In the genomic region with DNA sequence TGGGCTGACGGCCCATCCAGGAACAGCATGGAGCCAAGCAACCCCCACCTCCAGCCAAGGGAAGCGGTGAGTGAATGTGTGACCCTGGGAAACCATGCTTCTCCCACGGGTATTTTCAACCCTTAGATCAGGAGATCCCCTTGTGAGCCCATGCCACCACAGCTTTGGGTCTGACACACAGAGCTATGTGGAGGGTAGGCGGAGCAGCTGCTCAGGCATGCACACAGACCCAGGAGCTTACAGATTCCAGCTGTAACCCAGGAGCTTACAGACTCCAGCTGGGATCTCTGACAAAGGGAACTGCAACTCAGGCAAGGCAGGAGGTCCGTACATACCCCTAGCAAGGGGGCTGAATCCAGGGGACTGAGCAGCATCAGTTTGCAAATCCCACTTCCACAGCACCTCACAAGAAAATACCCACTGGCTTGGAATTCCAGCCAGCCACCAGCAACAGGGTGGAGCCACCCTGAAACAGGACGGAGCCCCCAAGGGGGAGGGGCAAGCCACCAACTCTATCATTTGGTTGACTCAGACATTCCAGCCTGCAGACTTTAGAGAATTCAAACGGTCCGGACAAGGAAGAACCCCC, we compare ENCODE assay signal across 13 cellular contexts. TPM values are rescaled to one million over a fixed set of nuclear protein-coding genes. Genes with fewer than 3 reads are reported as not detected.
DNase-seq lines count a peak whose midpoint lies in the region; ATAC-seq, FAIRE-seq and TF ChIP-seq lines count a peak whose summit lies in the region.
"Had no signal": no experiment of that assay in that cellular context is flagged by ENCODE, and none has a peak within 500 bp of the region (broad histone marks: within the 10 kb centered on the region; RNA-seq: fewer than 3 reads in every experiment).

No MANE protein-coding gene starts in this region.

- TF ChIP-seq POLR2A in GM12878 (IDR thresholded peaks at IDR 0.05; ENCODE audit: low read depth, low read length) (no peak), transverse colon (IDR thresholded peaks at IDR 0.05) (no peak)

- intact Hi-C loops in Caco-2 (cut with micrococcal nuclease; ENCODE audit: unreplicated experiment) (no loop called here), GM12878 (cut with micrococcal nuclease; ENCODE audit: unreplicated experiment) (no loop called here), transverse colon (cut with DNase I; ENCODE audit: low total_unique reads) (no loop called here), colonic mucosa (cut with DNase I) (no loop called here)
- intact Hi-C loops in naive thymus-derived CD4-positive, alpha-beta T cell (cut with micrococcal nuclease), result no loop called here

- peak in 1 of 2 experiments; percentile 27 for DNase-seq in Caco-2
- DNase-seq in GM12878 (ENCODE audit: low read depth, low spot score), result peak; percentile 20
- DNase-seq in mesothelial cell of epicardium (ENCODE audit: low spot score in 2 of 2, unreplicated experiment in 2 of 2), result peak in 1 of 2 experiments; percentile 51
- no peak for DNase-seq in naive thymus-derived CD4-positive, alpha-beta T cell
- no peak for DNase-seq in transverse colon
- DNase-seq in colonic mucosa, result no peak
- DNase-seq: activated naive CD8-positive, alpha-beta T cell treated with anti-CD3 and anti-CD28 coated beads, Interleukin-2, amount 10 ng/mL, durations not matched to agents 7 days and 5 days; glutamatergic neuron; NCI-H510A treated with DMSO at 0.1 percent for 48 hours; psoas muscle had no signal

- H3K27ac Mint-ChIP-seq in Caco-2 (ENCODE audit: unreplicated experiment), result no peak overlapping the region
- peak overlapping the region; percentile 84 for H3K27ac Mint-ChIP-seq in mesothelial cell of epicardium
- H3K27ac Mint-ChIP-seq in naive thymus-derived CD4-positive, alpha-beta T cell, result no peak overlapping the region
- H3K27ac Mint-ChIP-seq: activated naive CD8-positive, alpha-beta T cell treated with anti-CD3 and anti-CD28 coated beads, Interleukin-2, amount 10 ng/mL, durations not matched to agents 7 days and 5 days had no signal

- no peaks in the 10 kb centered on the region for H3K36me3 ChIP-seq in Caco-2 (ENCODE audit: control insufficient read depth, insufficient read depth, low read length)
- H3K36me3 ChIP-seq in GM12878 (ENCODE audit: control insufficient read depth in 2 of 2, insufficient read depth in 2 of 2, low read length in 1 of 2), result no peaks in the 10 kb centered on the region
- no peaks in the 10 kb centered on the region for H3K36me3 ChIP-seq in naive thymus-derived CD4-positive, alpha-beta T cell (ENCODE audit: control insufficient read depth in 2 of 3, insufficient read depth in 3 of 3, low read length in 3 of 3)
- H3K36me3 ChIP-seq in transverse colon, result no peaks in the 10 kb centered on the region
- no peaks in the 10 kb centered on the region for H3K36me3 ChIP-seq in colonic mucosa

- SMC1A ChIA-PET in GM12878 (lab: Charles Lee; ENCODE audit: uncharacterized antibody, unreplicated experiment), result no interaction called here

- H3K27ac ChIP-seq in GM12878 (ENCODE audit: control insufficient read depth, insufficient read depth), result no peak overlapping the region
- H3K27ac ChIP-seq in naive thymus-derived CD4-positive, alpha-beta T cell (ENCODE audit: low read depth, low read length), result no peak overlapping the region
- no peak overlapping the region for H3K27ac ChIP-seq in transverse colon
- no peak overlapping the region for H3K27ac ChIP-seq in colonic mucosa
- H3K27ac ChIP-seq: psoas muscle had no signal

- ATAC-seq in HG02870 (IDR thresholded peaks at IDR 0.05; ENCODE audit: unreplicated experiment) (peak; percentile 62), GM12878 (peak; percentile 91), HG03354 (IDR thresholded peaks at IDR 0.05; ENCODE audit: poor library complexity, severe bottlenecking, unreplicated experiment) (no peak)
- ATAC-seq in naive thymus-derived CD4-positive, alpha-beta T cell, result no peak
- ATAC-seq: psoas muscle had no signal

- CTCF ChIA-PET in Caco-2 (lab: Charles Lee) (no interaction called here), GM12878 (lab: Yijun Ruan, JAX) (no interaction called here)
- CTCF ChIA-PET in naive thymus-derived CD4-positive, alpha-beta T cell (lab: Charles Lee), result no interaction called here

- H3K4me2 ChIP-seq in GM12878 (ENCODE audit: control insufficient read depth, insufficient read depth), result no peak overlapping the region

- H3K27me3 ChIP-seq in Caco-2 (replicated peaks; ENCODE audit: control insufficient read depth, insufficient read depth, low read length), result no peaks in the 10 kb centered on the region
- H3K27me3 ChIP-seq in GM12878 (replicated peaks in 1 of 2; ENCODE audit: control insufficient read depth in 2 of 2, insufficient read depth in 2 of 2, low read length in 1 of 2), result no peaks in the 10 kb centered on the region
- no peaks in the 10 kb centered on the region for H3K27me3 ChIP-seq in naive thymus-derived CD4-positive, alpha-beta T cell (ENCODE audit: control insufficient read depth in 2 of 2, insufficient read depth in 2 of 2, low read length in 2 of 2)
- H3K27me3 ChIP-seq in transverse colon, result peaks cover 6% of the 10 kb centered on the region
- no peaks in the 10 kb centered on the region for H3K27me3 ChIP-seq in colonic mucosa

- H3K36me3 Mint-ChIP-seq in Caco-2 (ENCODE audit: insufficient read depth, unreplicated experiment) (no peaks in the 10 kb centered on the region), mesothelial cell of epicardium (no peaks in the 10 kb centered on the region)
- no peaks in the 10 kb centered on the region for H3K36me3 Mint-ChIP-seq in naive thymus-derived CD4-positive, alpha-beta T cell
- H3K36me3 Mint-ChIP-seq: activated naive CD8-positive, alpha-beta T cell treated with anti-CD3 and anti-CD28 coated beads, Interleukin-2, amount 10 ng/mL, durations not matched to agents 7 days and 5 days had no signal

- H3K9me3 ChIP-seq in Caco-2 (no peaks in the 10 kb centered on the region), GM12878 (replicated peaks; ENCODE audit: control insufficient read depth, insufficient read depth, low read length) (no peaks in the 10 kb centered on the region; the same call in 2 of the 3 replicates), transverse colon (no peaks in the 10 kb centered on the region), colonic mucosa (no peaks in the 10 kb centered on the region)
- H3K9me3 ChIP-seq in naive thymus-derived CD4-positive, alpha-beta T cell (ENCODE audit: control insufficient read depth in 2 of 3, low read length in 3 of 3), result no peaks in the 10 kb centered on the region
- H3K9me3 ChIP-seq: psoas muscle had no signal

- in situ Hi-C loops in GM12878 (cut with MboI), result no loop called here
- in situ Hi-C loops in transverse colon (cut with MboI; ENCODE audit: low pct_ligation_motif_present in 1 of 4, low pct_unique_long_range_greater_than_20kb in 1 of 4, low sequenced_read_pairs in 3 of 4), result no loop called here

- POLR2A ChIA-PET in Caco-2 (lab: Charles Lee), result no interaction called here
- POLR2A ChIA-PET in GM12878 (lab: Charles Lee), result interaction anchor here (0.5 to 1.9 kb wide), 3 partner anchors 12 to 420 kb away, joined by 3 to 5 read pairs (median 4); no protein-coding TSS in a partner anchor
- POLR2A ChIA-PET in naive thymus-derived CD4-positive, alpha-beta T cell (lab: Charles Lee), result no interaction called here

- no peak for TF ChIP-seq CTCF in Caco-2 (IDR thresholded peaks at IDR 0.05; ENCODE audit: insufficient read depth in 1 of 2, low read depth in 1 of 2, low read length in 1 of 2, severe bottlenecking in 1 of 2, unreplicated experiment in 1 of 2)
- no peak for TF ChIP-seq CTCF in GM12878 (IDR thresholded peaks at IDR 0.05 in 2 of 3, conservative IDR thresholded peaks at IDR 0.05 in 1 of 3; ENCODE audit: control insufficient read depth in 2 of 3, extremely low read depth in 1 of 3, insufficient read depth in 1 of 3, low read depth in 3 of 3, low read length in 3 of 3)
- no peak for TF ChIP-seq CTCF in mesothelial cell of epicardium (IDR thresholded peaks at IDR 0.05; ENCODE audit: unreplicated experiment)
- no peak for TF ChIP-seq CTCF in transverse colon (IDR thresholded peaks at IDR 0.05)
- TF ChIP-seq CTCF in colonic mucosa (IDR thresholded peaks at IDR 0.05), result no peak

- H3K4me1 Mint-ChIP-seq in Caco-2 (ENCODE audit: low read depth, unreplicated experiment) (no peaks in the 10 kb centered on the region), mesothelial cell of epicardium (peaks cover 24% of the 10 kb centered on the region)
- H3K4me1 Mint-ChIP-seq in naive thymus-derived CD4-positive, alpha-beta T cell, result no peaks in the 10 kb centered on the region
- H3K4me1 Mint-ChIP-seq: activated naive CD8-positive, alpha-beta T cell treated with anti-CD3 and anti-CD28 coated beads, Interleukin-2, amount 10 ng/mL, durations not matched to agents 7 days and 5 days had no signal

- no peak for FAIRE-seq in GM12878 (lab: Jason Lieb, UNC)
- FAIRE-seq: D721Med had no signal

- H4K20me1 ChIP-seq in GM12878 (ENCODE audit: control insufficient read depth, insufficient read depth), result no peaks in the 10 kb centered on the region

- H3K4me3 ChIP-seq in Caco-2 (ENCODE audit: low read depth, low read length) (no peak overlapping the region), GM12878 (no peak overlapping the region), transverse colon (no peak overlapping the region), colonic mucosa (no peak overlapping the region)
- H3K4me3 ChIP-seq in naive thymus-derived CD4-positive, alpha-beta T cell (ENCODE audit: low read length), result no peak overlapping the region
- H3K4me3 ChIP-seq: psoas muscle had no signal

- no peak for TF ChIP-seq RAD21 in GM12878 (IDR thresholded peaks at IDR 0.05; ENCODE audit: insufficient read depth, low read depth, low read length)

- peaks cover 2% of the 10 kb centered on the region for H3K27me3 Mint-ChIP-seq in Caco-2 (ENCODE audit: insufficient read depth, unreplicated experiment)
- H3K27me3 Mint-ChIP-seq in mesothelial cell of epicardium (ENCODE audit: low read depth), result no peaks in the 10 kb centered on the region
- peaks cover 4 to 25% (median 19%) of the 10 kb centered on the region in 5 donors for H3K27me3 Mint-ChIP-seq in naive thymus-derived CD4-positive, alpha-beta T cell

- 8% methylated on average over 6 of the region's 8 CpGs for WGBS in GM12878 (ENCODE audit: insufficient coverage, insufficient replicate concordance, low lambda C conversion rate, missing lambda C conversion rate)
- 41% methylated on average over 8 of the region's 8 CpGs; no CpG with 5 or more reads in 1 of the 2 donors for WGBS in transverse colon (ENCODE audit: low coverage in 1 of 2), 2 donors

- RAD21 ChIA-PET in GM12878 (lab: Charles Lee; ENCODE audit: unreplicated experiment), result interaction anchor here (0.6 kb wide), 1 partner anchor 359 kb away, joined by 3 read pairs; no protein-coding TSS in a partner anchor

- H3K9me3 Mint-ChIP-seq in Caco-2 (ENCODE audit: unreplicated experiment), result no peaks in the 10 kb centered on the region
- no peaks in the 10 kb centered on the region for H3K9me3 Mint-ChIP-seq in mesothelial cell of epicardium
- peaks cover 0 to 2% (median 0%) of the 10 kb centered on the region in 11 donors for H3K9me3 Mint-ChIP-seq in naive thymus-derived CD4-positive, alpha-beta T cell
- H3K9me3 Mint-ChIP-seq: activated naive CD8-positive, alpha-beta T cell treated with anti-CD3 and anti-CD28 coated beads, Interleukin-2, amount 10 ng/mL, durations not matched to agents 7 days and 5 days had no signal

- BruUV-seq in Caco-2 (replicated peaks; lab: Mats Ljungman, UMichigan) (no TSS peak), GM12878 (replicated peaks; lab: Mats Ljungman, UMichigan) (no TSS peak)

- no peaks in the 10 kb centered on the region for H3K79me2 ChIP-seq in GM12878 (ENCODE audit: control insufficient read depth, insufficient read depth, low read length)

- H2AFZ ChIP-seq in GM12878 (ENCODE audit: control insufficient read depth, low read depth, low read length), result no peak overlapping the region

- no peak for TF ChIP-seq EP300 in GM12878 (IDR thresholded peaks at IDR 0.05; ENCODE audit: borderline replicate concordance in 1 of 2, control insufficient read depth in 1 of 2, low read depth in 2 of 2, low read length in 2 of 2)
- no peak for TF ChIP-seq EP300 in transverse colon (IDR thresholded peaks at IDR 0.05; ENCODE audit: low read depth)

- no peak overlapping the region for H3K9ac ChIP-seq in GM12878 (ENCODE audit: control insufficient read depth, insufficient read depth, low read length)
- H3K9ac ChIP-seq in colonic mucosa (ENCODE audit: low read depth in 2 of 2, low read length in 2 of 2), result no peak overlapping the region

- H3K4me3 Mint-ChIP-seq in Caco-2 (ENCODE audit: unreplicated experiment), result peak overlapping the region; percentile 39
- H3K4me3 Mint-ChIP-seq in mesothelial cell of epicardium, result peak overlapping the region; percentile 64
- no peak overlapping the region for H3K4me3 Mint-ChIP-seq in naive thymus-derived CD4-positive, alpha-beta T cell
- H3K4me3 Mint-ChIP-seq: activated naive CD8-positive, alpha-beta T cell treated with anti-CD3 and anti-CD28 coated beads, Interleukin-2, amount 10 ng/mL, durations not matched to agents 7 days and 5 days had no signal

- H3K4me1 ChIP-seq in Caco-2 (0 out of 2 replicates have a peak, but pooled peaks cover 2% of the 10 kb centered on the region), GM12878 (ENCODE audit: control insufficient read depth, insufficient read depth, low read length) (no peaks in the 10 kb centered on the region), transverse colon (no peaks in the 10 kb centered on the region), colonic mucosa (no peaks in the 10 kb centered on the region)
- no peaks in the 10 kb centered on the region for H3K4me1 ChIP-seq in naive thymus-derived CD4-positive, alpha-beta T cell (ENCODE audit: control insufficient read depth in 2 of 2, insufficient read depth in 2 of 2, low read length in 2 of 2)
- H3K4me1 ChIP-seq: psoas muscle had no signal

RNA-seq across cellular contexts. Expression of a gene that starts 40.8 kb away (rescaled TPM):
- 8.7 and 11.5 TPM in 2 replicates for total RNA-seq in Caco-2 (2022)
- total RNA-seq in GM12878 (2013; cell fraction: nucleolus; rRNA removed), result 19.1 and 19.2 TPM in 2 replicates
- total RNA-seq in GM12878 (2014; rRNA removed), result 4.6 and 5.0 TPM in 2 replicates
- total RNA-seq in GM12878 (2014; rRNA removed; fragmentation: Illumina TruSeq; extraction: Trizol), result 4.7 and 4.8 TPM in 2 replicates
- 10.6 and 13.3 TPM in 2 replicates for total RNA-seq in GM12878 (2021)
- polyA plus RNA-seq in GM12878 (2011; ENCODE audit: low read depth), result 3.9 TPM
- polyA plus RNA-seq in GM12878 (2011; rRNA removed), result 11.8 and 16.2 TPM in 2 replicates
- 4.4 and 5.0 TPM in 2 replicates for polyA plus RNA-seq in GM12878 (2011; cell fraction: cytosol; rRNA removed)
- polyA plus RNA-seq in GM12878 (2011; cell fraction: nucleus; rRNA removed), result 10.8 and 12.7 TPM in 2 replicates
- 6.9 and 8.8 TPM in 2 replicates for polyA plus RNA-seq in GM12878 (2012)
- polyA plus RNA-seq in GM12878 (2014; fragmentation: Illumina TruSeq; extraction: Trizol), result 10.4 and 14.6 TPM in 2 replicates
- 1 to 10 TPM; 3.4 to 6.7 TPM for polyA plus RNA-seq in GM12878 (2014; fragmentation: Nextera tagmentation; extraction: Ambion mirVana)
- 9.7 and 11.0 TPM in 2 replicates for polyA plus RNA-seq in GM12878 (2014; rRNA removed)
- 1 to 10 TPM; 7.7 to 7.8 TPM for polyA plus RNA-seq in GM12878 (2016; fragmentation: Nextera tagmentation; extraction: Ambion mirVana)
- polyA minus RNA-seq in GM12878 (2011; rRNA and poly(A)+ RNA removed), result 3.6 and 4.2 TPM in 2 replicates
- 0.94 and 2.5 TPM in 2 replicates for polyA minus RNA-seq in GM12878 (2011; cell fraction: cytosol; rRNA and poly(A)+ RNA removed)
- 4.1 and 7.1 TPM in 2 replicates for polyA minus RNA-seq in GM12878 (2011; cell fraction: nucleus; rRNA and poly(A)+ RNA removed)
- 13.6 to 14.1 TPM (median 14.0 TPM) in 3 replicates for total RNA-seq in mesothelial cell of epicardium
- 10 to 100 TPM in 3 of 5 experiments, 1 to 10 TPM in 2; 4.9 to 12.7 (median 12.0) TPM for total RNA-seq in naive thymus-derived CD4-positive, alpha-beta T cell
- 1 to 10 TPM; 2.4 TPM for polyA plus RNA-seq in naive thymus-derived CD4-positive, alpha-beta T cell
- 1 to 10 TPM in 3 of 4 donors, under 1 TPM in 1; 0.80 to 5.9 (median 3.7) TPM for total RNA-seq in transverse colon
- 1 to 10 TPM; 2.4 to 3.0 TPM for total RNA-seq in colonic mucosa

Comparison
In these comparisons a context has a peak if more than half of its experiments do, and no peak if none do; other contexts are left out.
1. H3K4me3 Mint-ChIP-seq: peak in Caco-2 (single experiment) and mesothelial cell of epicardium (single experiment); none in naive thymus-derived CD4-positive, alpha-beta T cell (0 of 10).
2. ATAC-seq: peak in HG02870 (single experiment) and GM12878 (single experiment); none in naive thymus-derived CD4-positive, alpha-beta T cell (single experiment) and HG03354 (single experiment).